34 cellular contexts compared by ENCODE assay signal in the genomic region with DNA sequence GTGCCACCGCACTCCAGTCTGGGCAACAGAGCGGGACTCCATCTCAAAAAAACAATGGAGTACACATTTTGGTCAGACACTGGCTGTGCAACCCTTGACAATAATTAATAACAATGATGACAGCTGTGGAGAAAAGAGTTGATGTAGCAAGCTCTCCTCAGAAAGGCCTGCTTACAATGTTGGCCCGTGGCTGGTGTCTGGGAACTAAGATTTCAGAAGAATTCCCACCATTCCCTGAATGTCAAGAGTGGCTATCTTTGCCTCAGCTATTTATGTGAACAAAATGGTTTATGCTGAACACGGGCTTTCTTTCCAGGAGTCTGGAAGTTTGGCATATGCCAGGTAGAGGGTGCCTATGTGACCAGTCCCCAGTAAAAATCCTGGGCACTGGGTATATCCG. TPM values are rescaled to one million over a fixed set of nuclear protein-coding genes. Genes with fewer than 3 reads are reported as not detected.
"Had no signal": no experiment of that assay in that cellular context is flagged by ENCODE, and none has a peak within 500 bp of the region (broad histone marks: within the 10 kb centered on the region; RNA-seq: fewer than 3 reads in every experiment).

No MANE protein-coding gene starts in this region.

- ATAC-seq: activated CD4-positive, alpha-beta T cell treated with anti-CD3 and anti-CD28 coated beads for 36 hours; activated CD8-positive, alpha-beta T cell treated with anti-CD3 and anti-CD28 coated beads for 36 hours; activated naive CD4-positive, alpha-beta T cell treated with anti-CD3 and anti-CD28 coated beads, Interleukin-2, amount 50 U/mL, for 72 hours; activated T-cell treated with anti-CD3 and anti-CD28 coated beads, Interleukin-2, amount 50 U/mL, for 4 hours; activated T-cell treated with anti-CD3 and anti-CD28 coated beads, Interleukin-2, amount 50 U/mL, for 72 hours; activated T-helper 17 cell treated with anti-CD3 and anti-CD28 coated beads, Interleukin-2, amount 50 U/mL, for 72 hours; body of pancreas had no signal

- H3K9me3 ChIP-seq: adrenal gland, body of pancreas, breast epithelium had no signal

- H3K27ac ChIP-seq: adrenal gland, body of pancreas, brain microvascular endothelial cell, breast epithelium, VCaP had no signal

- H3K4me1 ChIP-seq: adrenal gland, body of pancreas, breast epithelium had no signal

- H3K4me3 ChIP-seq: adrenal gland, body of pancreas, breast epithelium had no signal

- DNase-seq: activated B cell treated with CpG ODN at 0.5 μM for 24 hours; activated CD4-positive, alpha-beta memory T cell treated with anti-CD3 and anti-CD28 coated beads for 36 hours; activated CD4-positive, alpha-beta T cell treated with anti-CD3 and anti-CD28 coated beads for 36 hours; activated CD4-positive, alpha-beta T cell treated with anti-CD3 and anti-CD28 coated beads for 48 hours; activated CD4-positive, alpha-beta T cell treated with anti-CD3 and anti-CD28 coated beads, Interleukin-2, amount 50 U/mL, for 1 hour; activated CD4-positive, alpha-beta T cell treated with anti-CD3 and anti-CD28 coated beads, Interleukin-2, amount 50 U/mL, for 4 hours; activated CD4-positive, CD25-positive, alpha-beta regulatory T cell treated with anti-CD3 and anti-CD28 coated beads, Interleukin-2, amount 50 U/mL, for 72 hours; activated CD8-positive, alpha-beta memory T cell treated with anti-CD3 and anti-CD28 coated beads, Interleukin-2, amount 50 U/mL, for 4 hours; activated CD8-positive, alpha-beta T cell treated with anti-CD3 and anti-CD28 coated beads for 36 hours; activated effector memory CD4-positive, alpha-beta T cell treated with anti-CD3 and anti-CD28 coated beads, Interleukin-2, amount 50 U/mL, for 16 hours; activated gamma-delta T cell treated with Interleukin-2 at 50 U/mL for 16 hours; activated naive CD4-positive, alpha-beta T cell; activated naive CD4-positive, alpha-beta T cell treated with anti-CD3 and anti-CD28 coated beads for 36 hours; activated naive CD4-positive, alpha-beta T cell treated with anti-CD3 and anti-CD28 coated beads, Interleukin-2, amount 50 U/mL, for 16 hours; activated naive CD8-positive, alpha-beta T cell treated with anti-CD3 and anti-CD28 coated beads for 36 hours; activated T-cell treated with anti-CD3 and anti-CD28 coated beads for 4 hours; activated T-cell treated with anti-CD3 and anti-CD28 coated beads, Interleukin-2, amount 50 U/mL, for 1 hour; activated T-cell treated with anti-CD3 and anti-CD28 coated beads, Interleukin-2, amount 50 U/mL, for 4 hours; activated T-cell treated with anti-CD3 and anti-CD28 coated beads, Interleukin-2, amount 50 U/mL, for 72 hours; adrenal gland; amniotic stem cell; aorta; body of pancreas; brain microvascular endothelial cell; central memory CD4-positive, alpha-beta T cell; T-helper 1 cell; T-helper 2 cell; T-helper 9 cell had no signal

- H3K36me3 ChIP-seq: adrenal gland, brain microvascular endothelial cell, breast epithelium had no signal

- H3K27me3 ChIP-seq: adrenal gland, body of pancreas, brain microvascular endothelial cell, breast epithelium had no signal

RNA-seq across cellular contexts. Expression of gene NEK5, which starts 25.5 kb away (rescaled TPM):
- total RNA-seq: activated B cell treated with CpG ODN at 0.5 μM for 24 hours; activated CD8-positive, alpha-beta memory T cell treated with anti-CD3 and anti-CD28 coated beads for 36 hours; activated T-helper 1 cell treated with anti-CD3 and anti-CD28 coated beads, Interleukin-12 subunit alpha, Interleukin-12 subunit beta, Interleukin-2, Interleukin-4 antibody, amounts not matched to agents 30 ng/mL and 10 ng/mL and 1 ng/mL, durations not matched to agents 14 hours and 24 hours and 36 hours; activated T-helper 17 cell treated with anti-CD3 and anti-CD28 coated beads, Interleukin-2, amount 50 U/mL, for 72 hours had no signal
